8 cellular contexts compared by ENCODE assay signal in the genomic region with DNA sequence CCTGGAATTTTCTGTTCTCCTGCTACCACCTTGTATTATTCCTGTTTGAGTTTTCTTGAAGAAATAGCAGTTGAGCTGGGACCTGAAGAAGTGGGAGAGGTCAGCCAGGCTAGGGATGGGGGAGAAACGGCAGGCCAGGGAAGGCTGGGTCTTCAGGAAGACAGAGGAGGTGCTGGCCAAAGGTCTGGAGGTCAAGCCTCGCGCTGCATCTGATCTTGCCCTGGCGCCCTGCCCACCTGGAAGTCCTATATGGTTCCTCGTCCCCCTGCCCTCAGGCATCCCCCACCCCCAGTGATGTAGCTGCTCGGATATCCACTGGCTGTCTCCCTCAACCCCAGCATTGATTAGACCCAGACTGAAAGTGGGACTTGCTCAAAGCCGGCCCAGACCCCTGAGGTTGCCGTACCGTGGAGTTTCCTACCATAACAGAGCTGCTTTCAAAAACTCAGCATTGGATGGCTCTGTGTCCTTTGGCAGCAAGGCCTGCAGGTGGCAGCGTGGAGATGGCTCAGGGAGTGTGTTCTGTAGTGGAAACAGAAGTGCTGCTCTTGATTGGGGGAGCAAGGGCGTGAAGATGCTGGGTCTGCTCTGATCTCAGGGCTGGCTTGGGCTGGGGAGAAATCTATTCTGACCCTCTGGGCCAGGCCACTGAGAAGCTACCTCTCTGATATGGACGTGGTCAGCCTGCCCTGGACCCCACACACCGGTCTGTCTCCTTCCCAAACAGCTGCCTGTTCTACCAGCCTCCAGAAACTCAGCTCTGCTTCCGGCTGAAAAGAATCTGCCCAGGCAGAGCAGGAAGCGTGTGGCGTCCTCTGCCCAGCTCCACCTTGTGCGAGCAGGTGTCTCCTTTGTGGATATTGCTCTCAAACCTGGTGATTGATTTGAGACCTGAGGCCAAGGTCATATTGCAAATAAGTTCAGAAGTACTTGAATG.
A peak's percentile ranks its signal among the peaks of the same experiment; 100 is the strongest.
DNase-seq lines count a peak whose midpoint lies in the region; ATAC-seq and TF ChIP-seq lines count a peak whose summit lies in the region.

No MANE protein-coding gene starts in this region.

- H3K27ac ChIP-seq in tibial nerve, result peak overlapping the region in 3 of 4 donors; percentile 3 to 24 (median 19)

- ATAC-seq in HG03139 (IDR thresholded peaks at IDR 0.05; ENCODE audit: unreplicated experiment) (peak; percentile 73), mucosa of descending colon (peak; percentile 84)

- H3K4me3 ChIP-seq in mucosa of descending colon (no peak overlapping the region), tibial nerve (no peak overlapping the region)

- DNase-seq in NCI-H1694 treated with DMSO at 0.1 percent for 48 hours (lab: John Stamatoyannopoulos, UW) (peak; percentile 27), NCI-H1694 (lab: John Stamatoyannopoulos, UW) (no peak), NCI-H460 (ENCODE audit: extremely low read depth, low read depth) (peak; percentile 54), epidermal melanocyte (ENCODE audit: insufficient read length, low spot score) (peak; percentile 65), mucosa of descending colon (peak in 2 of 3 donors; percentile 78 to 81), tibial nerve (ENCODE audit: low spot score in 2 of 2) (peak; percentile 26 to 62)
- DNase-seq in activated CD4-positive, alpha-beta T cell treated with anti-CD3 and anti-CD28 coated beads, Interleukin-2, amount 50 U/mL, for 1 hour, result peak; percentile 39

- TF ChIP-seq POLR2A in tibial nerve (IDR thresholded peaks at IDR 0.05), result no peak

- H3K4me1 ChIP-seq in mucosa of descending colon (ENCODE audit: low read depth) (peaks cover 16% of the 10 kb centered on the region), tibial nerve (peaks cover 0 to 28% (median 8%) of the 10 kb centered on the region in 4 donors)

- TF ChIP-seq CTCF in mucosa of descending colon (IDR thresholded peaks at IDR 0.05) (peak; percentile 42), tibial nerve (IDR thresholded peaks at IDR 0.05) (peak; percentile 23 to 65 (median 49))

- no peaks in the 10 kb centered on the region for H3K36me3 ChIP-seq in mucosa of descending colon (ENCODE audit: low read depth)
- no peaks in the 10 kb centered on the region for H3K36me3 ChIP-seq in tibial nerve

- intact Hi-C loops in mucosa of descending colon (cut with DNase I, micrococcal nuclease), result no loop called here

- TF ChIP-seq EP300 in tibial nerve (IDR thresholded peaks at IDR 0.05), result no peak

- H3K27me3 ChIP-seq in tibial nerve, result no peaks in the 10 kb centered on the region

- no peaks in the 10 kb centered on the region for H3K9me3 ChIP-seq in mucosa of descending colon
- no peaks in the 10 kb centered on the region for H3K9me3 ChIP-seq in tibial nerve

- 44 to 51% methylated on average over 15 to 17 of the region's 17 CpGs for WGBS in tibial nerve, 2 donors
